In the genomic region with DNA sequence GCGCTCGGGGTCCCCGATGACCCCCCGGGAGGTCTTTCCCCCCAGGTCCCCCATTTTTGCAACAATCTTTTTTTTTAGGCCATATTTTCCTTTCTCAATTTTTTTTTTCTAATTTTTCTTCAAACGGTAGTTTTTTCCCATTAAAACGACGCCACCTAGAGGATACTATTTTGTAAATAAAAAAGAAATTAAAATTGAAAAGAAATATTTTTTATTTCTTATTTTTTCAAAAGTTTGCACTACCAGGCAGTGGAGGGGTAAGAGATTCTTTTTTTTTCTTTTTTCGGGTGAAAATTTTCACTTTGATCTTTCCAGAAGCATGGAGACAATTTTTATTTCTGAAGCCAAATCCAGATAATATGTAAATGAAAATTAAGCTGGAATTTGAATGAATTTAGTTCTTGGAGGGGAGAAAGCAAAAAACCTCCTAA, we compare ENCODE assay signal across 8 cellular contexts. TPM values are rescaled to one million over a fixed set of nuclear protein-coding genes. Genes with fewer than 3 reads are reported as not detected.
DNase-seq lines count a peak whose midpoint lies in the region; ATAC-seq and TF ChIP-seq lines count a peak whose summit lies in the region.

No MANE protein-coding gene starts in this region.

- H3K36me3 ChIP-seq in body of pancreas (replicated peaks in 1 of 2; ENCODE audit: insufficient read depth in 1 of 2, low read depth in 2 of 2) (no peaks in the 10 kb centered on the region), lower lobe of right lung (no peaks in the 10 kb centered on the region), upper lobe of right lung (no peaks in the 10 kb centered on the region)

- H3K27me3 ChIP-seq in body of pancreas, result no peaks in the 10 kb centered on the region
- H3K27me3 ChIP-seq in lower lobe of right lung (ENCODE audit: low read depth), result no peaks in the 10 kb centered on the region
- no peaks in the 10 kb centered on the region for H3K27me3 ChIP-seq in upper lobe of right lung

- ATAC-seq in body of pancreas (no peak), lower lobe of right lung (no peak), upper lobe of right lung (no peak)

- TF ChIP-seq CTCF in body of pancreas (IDR thresholded peaks at IDR 0.05) (peak; percentile 27 to 75 (median 44)), lower lobe of right lung (IDR thresholded peaks at IDR 0.05) (peak; percentile 45), upper lobe of right lung (IDR thresholded peaks at IDR 0.05) (peak; percentile 52)

- H3K4me1 ChIP-seq in body of pancreas (peaks cover 15% of the 10 kb centered on the region), lower lobe of right lung (peaks cover 10% of the 10 kb centered on the region), upper lobe of right lung (peaks cover 12% of the 10 kb centered on the region)

- H3K9me3 ChIP-seq in body of pancreas (no peaks in the 10 kb centered on the region), lower lobe of right lung (no peaks in the 10 kb centered on the region), upper lobe of right lung (no peaks in the 10 kb centered on the region)

- DNase-seq in EH (ENCODE audit: low read depth) (peak; percentile 21), LoVo (ENCODE audit: low spot score) (peak; percentile 38), body of pancreas (no peak), lower lobe of right lung (no peak), upper lobe of right lung (no peak), midbrain (lab: John Stamatoyannopoulos, UW) (no peak), epidermal melanocyte (ENCODE audit: insufficient read length, low spot score) (no peak), cerebellar nuclear complex (lab: John Stamatoyannopoulos, UW) (no peak)

- intact Hi-C loops in body of pancreas (cut with DNase I) (no loop called here), lower lobe of right lung (cut with DNase I) (no loop called here), upper lobe of right lung (cut with DNase I) (no loop called here)

- 1% methylated on average over 8 of the region's 8 CpGs for WGBS in body of pancreas, 2 donors

- H3K27ac ChIP-seq in body of pancreas (peak overlapping the region in 3 of 4 donors; percentile 68 to 89 (median 87)), lower lobe of right lung (peak overlapping the region; percentile 77), upper lobe of right lung (peak overlapping the region; percentile 80)

- no peak for TF ChIP-seq POLR2A in body of pancreas (IDR thresholded peaks at IDR 0.05)

- H3K4me3 ChIP-seq in body of pancreas, result peak overlapping the region; percentile 42 to 95
- H3K4me3 ChIP-seq in lower lobe of right lung, result peak overlapping the region; percentile 83
- H3K4me3 ChIP-seq in upper lobe of right lung, result peak overlapping the region; percentile 88

RNA-seq across cellular contexts. Expression of a gene that starts 0.7 kb away (rescaled TPM):
- total RNA-seq in body of pancreas, result 10 to 100 TPM; 11.9 to 17.1 TPM
- 10.2 TPM for total RNA-seq in lower lobe of right lung
- total RNA-seq in upper lobe of right lung, result 9.8 TPM

Comparison
In these comparisons a context has a peak if more than half of its experiments do, and no peak if none do; other contexts are left out.
1. DNase-seq: peak in EH (single experiment) and LoVo (single experiment); none in body of pancreas (0 of 4), lower lobe of right lung (single experiment), upper lobe of right lung (single experiment), midbrain (single experiment), epidermal melanocyte (single experiment) and cerebellar nuclear complex (0 of 2).
2. Peak in every context shown above with its lines, with median percentiles within 50 percentile points of each other: H3K27ac ChIP-seq, H3K4me3 ChIP-seq and CTCF ChIP-seq.